9 cellular contexts compared by ENCODE assay signal in the genomic region with DNA sequence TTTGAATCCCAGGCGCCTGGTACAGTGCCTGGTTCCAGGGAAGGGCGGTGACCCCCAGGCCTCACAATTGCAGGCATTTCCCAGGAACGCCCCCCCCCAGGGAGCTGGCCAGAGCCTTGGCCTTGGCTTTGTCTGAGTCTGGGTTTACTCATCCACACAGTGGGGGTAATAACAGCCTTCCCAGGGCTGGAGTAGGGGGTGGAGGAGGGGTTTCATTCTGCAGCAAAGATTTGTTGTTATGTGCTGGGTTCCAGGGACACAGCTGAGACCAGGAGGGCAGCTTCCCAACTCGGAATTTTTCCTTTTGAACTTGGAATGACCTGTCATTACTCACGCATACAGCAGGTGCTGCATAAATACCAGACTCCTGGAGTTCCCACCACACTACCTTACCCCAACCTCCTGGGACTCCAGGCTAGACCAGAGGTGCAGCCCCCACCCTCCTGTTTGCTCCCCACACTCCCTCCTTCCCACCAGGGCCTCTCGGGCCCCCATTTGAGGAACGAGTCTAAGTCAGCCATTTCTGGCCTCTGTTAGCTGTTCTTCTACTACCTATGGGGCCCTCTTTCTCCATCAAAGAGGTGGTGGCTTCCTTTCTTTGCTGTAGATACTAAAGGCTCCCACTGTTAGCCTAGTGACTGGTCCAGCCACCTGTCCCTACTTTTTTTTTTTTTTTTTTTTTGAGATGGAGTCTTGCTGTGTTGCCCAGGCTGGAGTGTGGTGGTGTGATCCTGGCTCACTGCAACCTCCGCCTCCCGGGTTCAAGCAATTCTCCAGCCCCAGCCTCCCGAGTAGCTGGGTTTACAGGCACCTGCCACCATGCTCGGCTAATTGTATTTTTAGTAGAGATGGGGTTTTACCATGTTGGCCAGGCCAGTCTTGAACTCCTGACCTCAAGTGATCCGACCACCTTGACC. TPM values are rescaled to one million over a fixed set of nuclear protein-coding genes. Genes with fewer than 3 reads are reported as not detected.
DNase-seq lines count a peak whose midpoint lies in the region; ATAC-seq, FAIRE-seq and TF ChIP-seq lines count a peak whose summit lies in the region.
"Had no signal": no experiment of that assay in that cellular context is flagged by ENCODE, and none has a peak within 500 bp of the region (broad histone marks: within the 10 kb centered on the region; RNA-seq: fewer than 3 reads in every experiment).

No MANE protein-coding gene starts in this region.

- BruUV-seq in HCT116 (replicated peaks; lab: Mats Ljungman, UMichigan) (no TSS peak), K562 (replicated peaks; lab: Mats Ljungman, UMichigan) (no TSS peak)

- intact Hi-C loops in HCT116 (cut with micrococcal nuclease) (no loop called here), K562 (cut with micrococcal nuclease) (loop anchor here (10.0 kb wide), 1 partner anchor 83 kb away; the partner anchor contains the start of gene ACTL9), lower lobe of right lung (cut with DNase I) (no loop called here)

- DNase-seq in A549 (ENCODE audit: low read depth in 1 of 2, low spot score in 1 of 2) (peak; percentile 80 to 94), HCT116 (ENCODE audit: low read depth, low spot score) (no peak), K562 (ENCODE audit: extremely low read depth in 1 of 4, low spot score in 3 of 4) (no peak), lower lobe of right lung (no peak), CD1c-positive myeloid dendritic cell (ENCODE audit: extremely low spot score) (no peak), NAMALWA (ENCODE audit: low spot score) (no peak)
- no peak for DNase-seq in activated CD4-positive, CD25-positive, alpha-beta regulatory T cell treated with anti-CD3 and anti-CD28 coated beads, Interleukin-2, amount 50 U/mL, for 72 hours
- DNase-seq: activated B cell treated with CpG ODN at 0.5 μM for 24 hours had no signal

- no peak; a peak in 1 of 5 replicates for TF ChIP-seq RAD21 in A549 (conservative IDR thresholded peaks at IDR 0.05 in 1 of 2, IDR thresholded peaks at IDR 0.05 in 1 of 2)
- no peak for TF ChIP-seq RAD21 in HCT116 (IDR thresholded peaks at IDR 0.05; ENCODE audit: low read depth)
- no peak for TF ChIP-seq RAD21 in K562 (CRISPR knock-in tag; conservative IDR thresholded peaks at IDR 0.05 in 1 of 2, IDR thresholded peaks at IDR 0.05 in 1 of 2)

- 37% methylated on average over 7 of the region's 12 CpGs for WGBS in A549 (ENCODE audit: missing lambda C conversion rate)
- WGBS in K562 (ENCODE audit: insufficient coverage, low coverage, missing lambda C conversion rate): 8% methylated on average over 11 of the region's 12 CpGs

- H3K9me3 ChIP-seq in A549: no peaks in the 10 kb centered on the region
- H3K9me3 ChIP-seq in HCT116 (ENCODE audit: control insufficient read depth in 1 of 2, insufficient read depth in 1 of 2, low read depth in 1 of 2, low read length in 2 of 2): no peaks in the 10 kb centered on the region
- H3K9me3 ChIP-seq in K562 (replicated peaks; ENCODE audit: control insufficient read depth, insufficient read depth, low read depth, low read length): no peaks in the 10 kb centered on the region
- no peaks in the 10 kb centered on the region for H3K9me3 ChIP-seq in lower lobe of right lung

- H3K27me3 ChIP-seq in HCT116 (ENCODE audit: insufficient read depth, low read length): no peaks in the 10 kb centered on the region
- peaks cover 0 to 7% of the 10 kb centered on the region in 2 experiments; a peak in 2 of 5 replicates for H3K27me3 ChIP-seq in K562 (ENCODE audit: control insufficient read depth in 2 of 2, insufficient read depth in 2 of 2, low read length in 2 of 2)
- H3K27me3 ChIP-seq in lower lobe of right lung (ENCODE audit: low read depth): peaks cover 6% of the 10 kb centered on the region

- H3K9me2 ChIP-seq in HCT116 (ENCODE audit: insufficient read depth): no peaks in the 10 kb centered on the region

- TF ChIP-seq CTCF in A549 (IDR thresholded peaks at IDR 0.05) (no peak), HCT116 (IDR thresholded peaks at IDR 0.05 in 2 of 3, conservative IDR thresholded peaks at IDR 0.05 in 1 of 3; ENCODE audit: borderline replicate concordance in 1 of 3, insufficient read depth in 1 of 3, low read depth in 2 of 3, low read length in 2 of 3) (no peak), K562 (IDR thresholded peaks at IDR 0.05 in 2 of 3, conservative IDR thresholded peaks at IDR 0.05 in 1 of 3; ENCODE audit: insufficient read depth in 2 of 3, low read depth in 1 of 3, low read length in 3 of 3) (no peak), lower lobe of right lung (IDR thresholded peaks at IDR 0.05) (no peak)

- in situ Hi-C loops in K562 (cut with MboI): loop anchor here (10.0 kb wide), 1 partner anchor 83 kb away; the partner anchor contains the start of gene ACTL9

- FAIRE-seq in A549 (lab: Jason Lieb, UNC) (no peak), K562 (lab: Jason Lieb, UNC) (no peak)

- H2AFZ ChIP-seq in HCT116 (ENCODE audit: low read depth, low read length, poor library complexity, severe bottlenecking) (no peak overlapping the region), K562 (ENCODE audit: low read depth, low read length) (no peak overlapping the region)

- TF ChIP-seq POLR2A in A549 (IDR thresholded peaks at IDR 0.05; ENCODE audit: low read length) (no peak), HCT116 (IDR thresholded peaks at IDR 0.05; ENCODE audit: borderline replicate concordance, extremely low read depth, insufficient read depth, insufficient read length) (no peak), K562 (conservative IDR thresholded peaks at IDR 0.05) (no peak)

- H3K4me1 ChIP-seq in A549 (peaks cover 61% of the 10 kb centered on the region), HCT116 (ENCODE audit: control insufficient read depth in 1 of 2, insufficient read depth in 2 of 2, low read length in 2 of 2) (peaks cover 10 to 41% of the 10 kb centered on the region in 2 experiments), K562 (replicated peaks in 1 of 2; ENCODE audit: control insufficient read depth in 2 of 2, insufficient read depth in 2 of 2, low read length in 2 of 2) (peaks cover 6 to 21% of the 10 kb centered on the region in 2 experiments; a peak in 3 of 5 replicates), lower lobe of right lung (peaks cover 20% of the 10 kb centered on the region)

- peak; percentile 70 to 73 for ATAC-seq in A549
- ATAC-seq in HCT116: no peak
- no peak for ATAC-seq in K562
- peak in 1 of 2 donors; percentile 2 for ATAC-seq in lower lobe of right lung
- no peak for ATAC-seq in GM21576 (IDR thresholded peaks at IDR 0.05; ENCODE audit: unreplicated experiment)

- RAD21 ChIA-PET in HCT116 (lab: Charles Lee; ENCODE audit: low non-redundant PET in 1 of 2, low total read pairs in 2 of 2, uncharacterized antibody in 2 of 2, unreplicated experiment in 2 of 2): no interaction called here

- H3K27ac ChIP-seq in A549 (peak overlapping the region; percentile 98 to 99), HCT116 (ENCODE audit: low read depth, low read length) (no peak overlapping the region), K562 (ENCODE audit: extremely low read depth, low read depth, low read length) (no peak overlapping the region), lower lobe of right lung (peak overlapping the region; percentile 18)

- H3K36me3 ChIP-seq in HCT116 (ENCODE audit: control insufficient read depth in 1 of 2, insufficient read depth in 2 of 2, low read length in 2 of 2) (no peaks in the 10 kb centered on the region), K562 (ENCODE audit: control insufficient read depth, insufficient read depth, low read length) (no peaks in the 10 kb centered on the region), lower lobe of right lung (no peaks in the 10 kb centered on the region)

- H3K9me1 ChIP-seq in K562 (ENCODE audit: control insufficient read depth, insufficient read depth, low read length): no peaks in the 10 kb centered on the region

- H4K20me1 ChIP-seq in HCT116 (ENCODE audit: insufficient read depth): no peaks in the 10 kb centered on the region
- no peaks in the 10 kb centered on the region for H4K20me1 ChIP-seq in K562 (replicated peaks; ENCODE audit: control insufficient read depth, insufficient read depth, low read length)

- no peaks in the 10 kb centered on the region for H3K79me2 ChIP-seq in HCT116 (ENCODE audit: insufficient read depth, low read length)
- no peaks in the 10 kb centered on the region for H3K79me2 ChIP-seq in K562 (ENCODE audit: control insufficient read depth, insufficient read depth, low read length)

- H3K4me2 ChIP-seq in A549 (peak overlapping the region; percentile 76), HCT116 (ENCODE audit: low read length) (peak overlapping the region; percentile 42), K562 (ENCODE audit: insufficient read depth, low read length) (no peak overlapping the region)

- H3K9ac ChIP-seq in HCT116 (ENCODE audit: low read length) (no peak overlapping the region), K562 (ENCODE audit: insufficient read depth in 1 of 2, low read depth in 2 of 2, low read length in 2 of 2) (no peak overlapping the region)

- TF ChIP-seq EP300 in A549 (IDR thresholded peaks at IDR 0.05): peak; percentile 70 to 88; a peak in 4 of 5 replicates
- TF ChIP-seq EP300 in K562 (IDR thresholded peaks at IDR 0.05; ENCODE audit: low read length): no peak

- H3K4me3 ChIP-seq in A549: no peak overlapping the region
- H3K4me3 ChIP-seq in HCT116 (replicated peaks in 1 of 2; ENCODE audit: low read depth in 1 of 2, low read length in 2 of 2): no peak overlapping the region
- no peak overlapping the region for H3K4me3 ChIP-seq in K562
- H3K4me3 ChIP-seq in lower lobe of right lung: no peak overlapping the region

- CTCF ChIA-PET in A549 (lab: Yijun Ruan, JAX) (interaction anchor here (1.0 to 6.3 kb wide), 6 partner anchors 10 to 82 kb away, joined by 3 to 32 read pairs (median 4); no protein-coding TSS in a partner anchor), HCT116 (lab: Charles Lee) (no interaction called here), K562 (lab: Yijun Ruan, JAX; ENCODE audit: low intra/inter-chr PET ratio) (interaction anchor here (0.7 kb wide), 1 partner anchor 458 kb away, joined by 3 read pairs; no protein-coding TSS in a partner anchor)

- POLR2A ChIA-PET in A549 (lab: Yijun Ruan, JAX): interaction anchor here (0.6 to 1.6 kb wide), 6 partner anchors 13 to 464 kb away, joined by 3 to 6 read pairs (median 4); partner anchors contain the start of gene ZNF414
- POLR2A ChIA-PET in HCT116 (lab: Charles Lee): no interaction called here
- POLR2A ChIA-PET in K562 (lab: Yijun Ruan, JAX): interaction anchor here (0.6 to 0.8 kb wide), 2 partner anchors 11 to 301 kb away, joined by 3 read pairs; no protein-coding TSS in a partner anchor

RNA-seq across cellular contexts. Expression of gene ADAMTS10, which starts 1.6 kb away (rescaled TPM):
- polyA plus RNA-seq in A549 (2011; rRNA removed): 26.7 and 33.2 TPM in 2 replicates
- polyA plus RNA-seq in A549 (2012; cell fraction: cytosol; rRNA removed): 23.0 and 34.1 TPM in 2 replicates
- 263 and 313 TPM in 2 replicates for polyA plus RNA-seq in A549 (2012; cell fraction: nucleus; rRNA removed)
- polyA plus RNA-seq in A549 (2017; fragmentation: RNase III; extraction: RNeasy Plus Mini Kit Qiagen cat#74134 plus additional on column Dnase treatment): 39.0 to 73.0 TPM (median 49.3 TPM) in 3 replicates
- 28.3 and 29.4 TPM in 2 replicates for polyA minus RNA-seq in A549 (2011; rRNA and poly(A)+ RNA removed)
- 10.2 TPM for total RNA-seq in HCT116 (2021; ENCODE audit: unreplicated experiment)
- 8.4 TPM in 2 replicates for polyA plus RNA-seq in HCT116 (2012)
- total RNA-seq in K562 (2011; cell fraction: chromatin; rRNA removed; ENCODE audit: low replicate concordance): 2.3 and 5.9 TPM in 2 replicates
- total RNA-seq in K562 (2011; cell fraction: nucleolus; rRNA removed): 2.6 and 5.5 TPM in 2 replicates
- 2.8 and 3.6 TPM in 2 replicates for total RNA-seq in K562 (2011; cell fraction: nucleoplasm; rRNA removed)
- total RNA-seq in K562 (2014; rRNA removed): 0.33 and 0.41 TPM in 2 replicates
- not detected in 2 replicates for total RNA-seq in K562 (2014; rRNA removed; fragmentation: Illumina TruSeq; extraction: Trizol)
- 0.30 and 0.33 TPM in 2 replicates for total RNA-seq in K562 (2015; rRNA removed; fragmentation: Illumina TruSeq; extraction: Trizol)
- 0.29 and 1.2 TPM in 2 replicates for total RNA-seq in K562 (2021)
- polyA plus RNA-seq in K562 (2011; rRNA removed): 0.28 and 0.57 TPM in 2 replicates
- polyA plus RNA-seq in K562 (2011; cell fraction: cytosol; rRNA removed): 0.72 and 1.2 TPM in 2 replicates
- polyA plus RNA-seq in K562 (2011; cell fraction: nucleus; rRNA removed): 3.7 and 14.1 TPM in 2 replicates
- polyA plus RNA-seq in K562 (2012): 0.76 and 1.1 TPM in 2 replicates
- polyA plus RNA-seq in K562 (2014; fragmentation: Illumina TruSeq; extraction: Trizol): 0.30 TPM in 1 of 2 replicates, not detected in the other
- polyA plus RNA-seq in K562 (2014; fragmentation: Nextera tagmentation; extraction: Ambion mirVana): not detected
- 0.84 and 1.8 TPM in 2 replicates for polyA plus RNA-seq in K562 (2014; rRNA removed)
- polyA minus RNA-seq in K562 (2011; rRNA and poly(A)+ RNA removed): 0.30 and 0.53 TPM in 2 replicates
- 1.4 TPM in 1 of 2 replicates, not detected in the other for polyA minus RNA-seq in K562 (2011; cell fraction: cytosol; rRNA and poly(A)+ RNA removed)
- 1.8 and 6.3 TPM in 2 replicates for polyA minus RNA-seq in K562 (2011; cell fraction: nucleus; rRNA and poly(A)+ RNA removed)
- 22.4 TPM for total RNA-seq in lower lobe of right lung

RNA-seq across cellular contexts. Expression of gene NFILZ, which starts 18.3 kb away (rescaled TPM):
- not detected in 2 replicates for polyA plus RNA-seq in A549 (2011; rRNA removed)
- polyA plus RNA-seq in A549 (2012; cell fraction: cytosol; rRNA removed): not detected in 2 replicates
- polyA plus RNA-seq in A549 (2012; cell fraction: nucleus; rRNA removed): not detected in 2 replicates
- polyA plus RNA-seq in A549 (2017; fragmentation: RNase III; extraction: RNeasy Plus Mini Kit Qiagen cat#74134 plus additional on column Dnase treatment): not detected in 3 replicates
- polyA minus RNA-seq in A549 (2011; rRNA and poly(A)+ RNA removed): not detected in 2 replicates
- total RNA-seq in HCT116 (2021; ENCODE audit: unreplicated experiment): not detected
- polyA plus RNA-seq in HCT116 (2012): not detected in 2 replicates
- total RNA-seq in K562 (2011; cell fraction: chromatin; rRNA removed; ENCODE audit: low replicate concordance): not detected in 2 replicates
- not detected in 2 replicates for total RNA-seq in K562 (2011; cell fraction: nucleolus; rRNA removed)
- total RNA-seq in K562 (2011; cell fraction: nucleoplasm; rRNA removed): not detected in 2 replicates
- not detected in 2 replicates for total RNA-seq in K562 (2014; rRNA removed)
- not detected in 2 replicates for total RNA-seq in K562 (2014; rRNA removed; fragmentation: Illumina TruSeq; extraction: Trizol)
- total RNA-seq in K562 (2015; rRNA removed; fragmentation: Illumina TruSeq; extraction: Trizol): not detected in 2 replicates
- not detected in 2 replicates for total RNA-seq in K562 (2021)
- not detected in 2 replicates for polyA plus RNA-seq in K562 (2011; rRNA removed)
- not detected in 2 replicates for polyA plus RNA-seq in K562 (2011; cell fraction: cytosol; rRNA removed)
- not detected in 2 replicates for polyA plus RNA-seq in K562 (2011; cell fraction: nucleus; rRNA removed)
- not detected in 2 replicates for polyA plus RNA-seq in K562 (2012)
- not detected in 2 replicates for polyA plus RNA-seq in K562 (2014; fragmentation: Illumina TruSeq; extraction: Trizol)
- not detected for polyA plus RNA-seq in K562 (2014; fragmentation: Nextera tagmentation; extraction: Ambion mirVana)
- not detected in 2 replicates for polyA plus RNA-seq in K562 (2014; rRNA removed)
- not detected in 2 replicates for polyA minus RNA-seq in K562 (2011; rRNA and poly(A)+ RNA removed)
- polyA minus RNA-seq in K562 (2011; cell fraction: cytosol; rRNA and poly(A)+ RNA removed): not detected in 2 replicates
- not detected in 2 replicates for polyA minus RNA-seq in K562 (2011; cell fraction: nucleus; rRNA and poly(A)+ RNA removed)
- total RNA-seq in lower lobe of right lung: not detected
- total RNA-seq: activated B cell treated with CpG ODN at 0.5 μM for 24 hours had no signal

RNA-seq across cellular contexts. Expression of gene MYO1F, which starts 34.9 kb away (rescaled TPM):
- 0.37 and 0.95 TPM in 2 replicates for polyA plus RNA-seq in A549 (2011; rRNA removed)
- polyA plus RNA-seq in A549 (2012; cell fraction: cytosol; rRNA removed): 0.45 TPM in 2 replicates
- 0.60 and 0.76 TPM in 2 replicates for polyA plus RNA-seq in A549 (2012; cell fraction: nucleus; rRNA removed)
- polyA plus RNA-seq in A549 (2017; fragmentation: RNase III; extraction: RNeasy Plus Mini Kit Qiagen cat#74134 plus additional on column Dnase treatment): 0.17 to 0.24 TPM (median 0.23 TPM) in 3 replicates
- 1.2 and 1.9 TPM in 2 replicates for polyA minus RNA-seq in A549 (2011; rRNA and poly(A)+ RNA removed)
- total RNA-seq in HCT116 (2021; ENCODE audit: unreplicated experiment): 0.39 TPM
- 1.6 and 2.3 TPM in 2 replicates for polyA plus RNA-seq in HCT116 (2012)
- 5.4 and 19.9 TPM in 2 replicates for total RNA-seq in K562 (2011; cell fraction: chromatin; rRNA removed; ENCODE audit: low replicate concordance)
- total RNA-seq in K562 (2011; cell fraction: nucleolus; rRNA removed): 7.4 and 10.8 TPM in 2 replicates
- total RNA-seq in K562 (2011; cell fraction: nucleoplasm; rRNA removed): 7.2 and 14.7 TPM in 2 replicates
- total RNA-seq in K562 (2014; rRNA removed): 2.0 and 5.7 TPM in 2 replicates
- 2.6 and 2.8 TPM in 2 replicates for total RNA-seq in K562 (2014; rRNA removed; fragmentation: Illumina TruSeq; extraction: Trizol)
- 8.1 and 9.4 TPM in 2 replicates for total RNA-seq in K562 (2015; rRNA removed; fragmentation: Illumina TruSeq; extraction: Trizol)
- 4.5 and 6.0 TPM in 2 replicates for total RNA-seq in K562 (2021)
- 3.5 and 8.1 TPM in 2 replicates for polyA plus RNA-seq in K562 (2011; rRNA removed)
- 4.3 and 17.3 TPM in 2 replicates for polyA plus RNA-seq in K562 (2011; cell fraction: cytosol; rRNA removed)
- polyA plus RNA-seq in K562 (2011; cell fraction: nucleus; rRNA removed): 5.6 and 11.4 TPM in 2 replicates
- polyA plus RNA-seq in K562 (2012): 10.8 and 26.9 TPM in 2 replicates
- 5.3 and 5.6 TPM in 2 replicates for polyA plus RNA-seq in K562 (2014; fragmentation: Illumina TruSeq; extraction: Trizol)
- under 1 TPM; 0.78 to 0.82 TPM for polyA plus RNA-seq in K562 (2014; fragmentation: Nextera tagmentation; extraction: Ambion mirVana)
- polyA plus RNA-seq in K562 (2014; rRNA removed): 3.0 and 4.3 TPM in 2 replicates
- 3.7 and 10.6 TPM in 2 replicates for polyA minus RNA-seq in K562 (2011; rRNA and poly(A)+ RNA removed)
- polyA minus RNA-seq in K562 (2011; cell fraction: cytosol; rRNA and poly(A)+ RNA removed): 5.9 and 10.6 TPM in 2 replicates
- polyA minus RNA-seq in K562 (2011; cell fraction: nucleus; rRNA and poly(A)+ RNA removed): 6.1 and 9.4 TPM in 2 replicates
- total RNA-seq in lower lobe of right lung: 162 TPM

Comparison
In these comparisons a context has a peak if more than half of its experiments do, and no peak if none do; other contexts are left out.
1. ATAC-seq: peak in A549 (2 of 2); none in HCT116 (single experiment), K562 (single experiment) and GM21576 (single experiment).
2. DNase-seq: peak in A549 (2 of 2); none in HCT116 (single experiment), K562 (0 of 4), lower lobe of right lung (single experiment), CD1c-positive myeloid dendritic cell (single experiment), NAMALWA (single experiment) and activated CD4-positive, CD25-positive, alpha-beta regulatory T cell treated with anti-CD3 and anti-CD28 coated beads, Interleukin-2, amount 50 U/mL, for 72 hours (single experiment).
3. H3K27ac ChIP-seq: peak in A549 (2 of 2) and lower lobe of right lung (single experiment); none in HCT116 (single experiment) and K562 (single experiment).
4. Of the 35 proteins assayed by ChIP-seq in both K562 and A549: peak only in K562: CHD4 and HDAC2; only in A549: EP300, JUN, JUNB, KDM1A and MAX; in both: none; in neither: 27; mixed calls (peak in some experiments, not most) for 1.